20 cellular contexts compared by ENCODE assay signal in the genomic region with DNA sequence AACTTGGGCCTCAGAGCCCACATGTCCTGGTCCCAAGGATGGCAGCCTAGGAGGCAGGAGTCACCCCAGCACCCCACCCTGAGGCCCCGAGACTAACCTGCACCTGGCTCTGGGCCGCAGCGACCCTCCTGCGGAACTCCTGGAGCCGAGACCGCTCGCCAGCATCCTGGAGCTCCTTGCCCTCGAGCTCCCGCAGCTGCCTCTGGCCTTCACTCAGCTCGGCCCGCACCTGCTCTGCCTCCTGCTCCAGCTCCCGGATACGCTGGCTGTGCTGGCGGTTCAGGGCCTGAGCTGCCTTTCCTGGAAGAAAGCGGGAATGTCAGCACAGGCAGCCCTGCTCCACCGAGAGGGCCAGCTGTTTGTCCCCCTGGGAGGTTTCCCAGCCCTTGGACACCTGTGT. TPM values are rescaled to one million over a fixed set of nuclear protein-coding genes. Genes with fewer than 3 reads are reported as not detected.
"Had no signal": no experiment of that assay in that cellular context is flagged by ENCODE, and none has a peak within 500 bp of the region (broad histone marks: within the 10 kb centered on the region; RNA-seq: fewer than 3 reads in every experiment).

No MANE protein-coding gene starts in this region.

- H2AFZ ChIP-seq: parathyroid adenoma had no signal

- DNase-seq: activated CD4-positive, alpha-beta T cell treated with anti-CD3 and anti-CD28 coated beads, Interleukin-2, amount 50 U/mL, for 48 hours; activated CD8-positive, alpha-beta memory T cell treated with anti-CD3 and anti-CD28 coated beads, Interleukin-2, amount 10 ng/mL, durations not matched to agents 7 days and 5 days; activated naive CD4-positive, alpha-beta T cell treated with anti-CD3 and anti-CD28 coated beads for 36 hours; activated T-cell treated with anti-CD3 and anti-CD28 coated beads, Interleukin-2, amount 50 U/mL, for 1 hour; aorta; brain microvascular endothelial cell; effector CD4-positive, alpha-beta T cell; heart right ventricle; kidney glomerular epithelial cell; lower lobe of right lung; natural killer cell; spleen; stimulated activated CD4-positive, alpha-beta T cell treated with anti-CD3 and anti-CD28 coated beads, Interleukin-4, amount 100 ng/mL, for 4 hours had no signal

- H3K9me3 ChIP-seq: gastroesophageal sphincter, heart right ventricle, lower lobe of right lung, neutrophil, spleen had no signal

- H3K4me3 ChIP-seq: gastroesophageal sphincter, heart right ventricle, lower lobe of right lung, spleen had no signal

- H3K4me1 ChIP-seq: lower lobe of right lung, parathyroid adenoma had no signal

- H3K36me3 ChIP-seq: lower lobe of right lung, neutrophil, spleen had no signal

- ATAC-seq: activated CD8-positive, alpha-beta memory T cell treated with anti-CD3 and anti-CD28 coated beads, Interleukin-2, amount 10 ng/mL, durations not matched to agents 7 days and 5 days; activated T-helper 17 cell treated with anti-CD3 and anti-CD28 coated beads, Interleukin-2, amount 50 U/mL, for 72 hours; gastroesophageal sphincter; natural killer cell; stimulated activated memory B cell treated with anti-CD40 and anti-IgM and Interleukin-4, amounts not matched to agents 10 μg/mL and 1 μg/mL and 100 μg/mL, for 72 hours had no signal

- H3K27me3 ChIP-seq: brain microvascular endothelial cell, gastroesophageal sphincter, heart right ventricle, neutrophil had no signal

- H3K27ac ChIP-seq: brain microvascular endothelial cell, gastroesophageal sphincter, lower lobe of right lung, neutrophil, parathyroid adenoma, spleen had no signal

- H3K9ac ChIP-seq: parathyroid adenoma had no signal

- H3K79me2 ChIP-seq: parathyroid adenoma had no signal

RNA-seq across cellular contexts. Expression of gene PLIN1, which starts 37.1 kb away (rescaled TPM):
- total RNA-seq: T-helper 2 cell treated with Interferon-gamma antibody and Interleukin-4, amounts not matched to agents 100 ng/mL and 5 ng/mL, for 36 hours had no signal

RNA-seq across cellular contexts. Expression of gene WDR93, which starts 48.5 kb away (rescaled TPM):
- total RNA-seq: activated CD8-positive, alpha-beta memory T cell treated with anti-CD3 and anti-CD28 coated beads, Interleukin-2, amount 10 ng/mL, durations not matched to agents 7 days and 5 days; activated naive CD4-positive, alpha-beta T cell treated with anti-CD3 and anti-CD28 coated beads for 36 hours; aorta; spleen; T-helper 2 cell treated with Interferon-gamma antibody and Interleukin-4, amounts not matched to agents 100 ng/mL and 5 ng/mL, for 36 hours; urinary bladder had no signal
